In genomic region chr7:110119883-110120581, GRCh38 we compare ENCODE assay signal across 20 cellular contexts.
A peak's percentile ranks its signal among the peaks of the same experiment; 100 is the strongest.
DNase-seq lines count a peak whose midpoint lies in the region; ATAC-seq and TF ChIP-seq lines count a peak whose summit lies in the region.
"Had no signal": no experiment of that assay in that cellular context is flagged by ENCODE, and none has a peak within 500 bp of the region (broad histone marks: within the 10 kb centered on the region; RNA-seq: fewer than 3 reads in every experiment).

No MANE protein-coding gene starts in this region.

- H4K20me1 ChIP-seq in HCT116 (ENCODE audit: insufficient read depth) = no peaks in the 10 kb centered on the region

- peaks cover 0 to 13% of the 10 kb centered on the region in 2 experiments; a peak in 1 of 4 replicates for H3K4me1 ChIP-seq in HCT116 (ENCODE audit: control insufficient read depth in 1 of 2, insufficient read depth in 2 of 2, low read length in 2 of 2)
- H3K4me1 ChIP-seq: thyroid gland had no signal

- ATAC-seq in HCT116 (peak; percentile 91), GM21717 (IDR thresholded peaks at IDR 0.05; ENCODE audit: unreplicated experiment) (no peak), left cardiac atrium (no peak)
- ATAC-seq: activated naive CD8-positive, alpha-beta T cell treated with anti-CD3 and anti-CD28 coated beads, Interleukin-2, amount 50 U/mL, for 24 hours; CD8-positive, alpha-beta T cell; mucosa of descending colon had no signal

- no peaks in the 10 kb centered on the region for H3K27me3 ChIP-seq in HCT116 (ENCODE audit: insufficient read depth, low read length)
- no peaks in the 10 kb centered on the region for H3K27me3 ChIP-seq in WERI-Rb-1 (ENCODE audit: insufficient read depth, low read depth, severe bottlenecking)
- H3K27me3 ChIP-seq: thyroid gland had no signal

- no peak overlapping the region for H3K4me3 ChIP-seq in HCT116 (replicated peaks in 1 of 2; ENCODE audit: low read depth in 1 of 2, low read length in 2 of 2)
- H3K4me3 ChIP-seq in WERI-Rb-1 (ENCODE audit: low read depth, low read length) = no peak overlapping the region
- H3K4me3 ChIP-seq: mucosa of descending colon, thyroid gland had no signal

- H3K9ac ChIP-seq in HCT116 (ENCODE audit: low read length) = no peak overlapping the region

- RAD21 ChIA-PET in HCT116 (lab: Charles Lee; ENCODE audit: low non-redundant PET in 1 of 2, low total read pairs in 2 of 2, uncharacterized antibody in 2 of 2, unreplicated experiment in 2 of 2) = no interaction called here

- POLR2A ChIA-PET in HCT116 (lab: Charles Lee) = no interaction called here
- POLR2A ChIA-PET in RWPE1 (lab: Yijun Ruan, JAX; ENCODE audit: low non-redundant PET) = no interaction called here

- no TSS peak for BruUV-seq in HCT116 (replicated peaks; lab: Mats Ljungman, UMichigan)

- intact Hi-C loops in HCT116 (cut with micrococcal nuclease) = no loop called here
- intact Hi-C loops in left cardiac atrium (cut with DNase I) = no loop called here

- H3K9me2 ChIP-seq in HCT116 (ENCODE audit: insufficient read depth) = no peaks in the 10 kb centered on the region

- no peak for TF ChIP-seq RAD21 in HCT116 (IDR thresholded peaks at IDR 0.05; ENCODE audit: low read depth)

- H3K9me3 ChIP-seq in HCT116 (ENCODE audit: control insufficient read depth in 1 of 2, insufficient read depth in 1 of 2, low read depth in 1 of 2, low read length in 2 of 2) (no peaks in the 10 kb centered on the region), WERI-Rb-1 (ENCODE audit: severe bottlenecking) (no peaks in the 10 kb centered on the region)
- H3K9me3 ChIP-seq: mucosa of descending colon, thyroid gland had no signal

- H3K27ac ChIP-seq in HCT116 (ENCODE audit: low read depth, low read length) (no peak overlapping the region), RWPE1 (no peak overlapping the region), WERI-Rb-1 (no peak overlapping the region)
- H3K27ac ChIP-seq: thyroid gland had no signal

- H3K79me2 ChIP-seq in HCT116 (ENCODE audit: insufficient read depth, low read length) = no peaks in the 10 kb centered on the region

- DNase-seq in A172 (ENCODE audit: low spot score) (peak; percentile 47), HCT116 (ENCODE audit: low read depth, low spot score) (peak; percentile 13), RWPE1 (ENCODE audit: low spot score) (peak; percentile 3), hepatic stellate cell (ENCODE audit: low spot score) (peak; percentile 4), left cardiac atrium (no peak), WERI-Rb-1 (no peak), activated T-cell treated with anti-CD3 and anti-CD28 coated beads for 4 hours (no peak)
- DNase-seq: activated CD4-positive, alpha-beta T cell treated with anti-CD3 and anti-CD28 coated beads, Interleukin-2, amount 50 U/mL, for 48 hours; activated naive CD8-positive, alpha-beta T cell treated with anti-CD3 and anti-CD28 coated beads, Interleukin-2, amount 50 U/mL, for 24 hours; activated T-cell treated with anti-CD3 and anti-CD28 coated beads, Interleukin-2, amount 50 U/mL, for 48 hours; CD8-positive, alpha-beta T cell; GF-D8; KBM-7; NCI-H1417 treated with DMSO at 0.1 percent for 48 hours; NCI-H2227 treated with DMSO at 0.1 percent for 48 hours; occipital lobe; stimulated activated CD4-positive, alpha-beta T cell treated with anti-CD3 and anti-CD28 coated beads, Interleukin-4, amount 100 ng/mL, for 24 hours had no signal

- H3K4me2 ChIP-seq in HCT116 (ENCODE audit: low read length) = peak overlapping the region; percentile 40

- no peak for TF ChIP-seq CTCF in HCT116 (IDR thresholded peaks at IDR 0.05 in 2 of 3, conservative IDR thresholded peaks at IDR 0.05 in 1 of 3; ENCODE audit: borderline replicate concordance in 1 of 3, insufficient read depth in 1 of 3, low read depth in 2 of 3, low read length in 2 of 3)
- no peak for TF ChIP-seq CTCF in RWPE1 (conservative IDR thresholded peaks at IDR 0.05; ENCODE audit: low read depth)
- TF ChIP-seq CTCF in WERI-Rb-1 (IDR thresholded peaks at IDR 0.05; ENCODE audit: low read depth, low read length) = no peak

- no peak for TF ChIP-seq POLR2A in HCT116 (IDR thresholded peaks at IDR 0.05; ENCODE audit: borderline replicate concordance, extremely low read depth, insufficient read depth, insufficient read length)

- CTCF ChIA-PET in HCT116 (lab: Charles Lee) = interaction anchor here (1.6 kb wide), 1 partner anchor 11 kb away, joined by 6 read pairs; no protein-coding TSS in a partner anchor
- CTCF ChIA-PET in RWPE1 (lab: Yijun Ruan, JAX) = interaction anchor here (1.0 kb wide), 1 partner anchor 11 kb away, joined by 3 read pairs; no protein-coding TSS in a partner anchor

- H2AFZ ChIP-seq in HCT116 (ENCODE audit: low read depth, low read length, poor library complexity, severe bottlenecking) = peak overlapping the region; percentile 26

- no peaks in the 10 kb centered on the region for H3K36me3 ChIP-seq in HCT116 (ENCODE audit: control insufficient read depth in 1 of 2, insufficient read depth in 2 of 2, low read length in 2 of 2)
- H3K36me3 ChIP-seq in WERI-Rb-1 = no peaks in the 10 kb centered on the region
- H3K36me3 ChIP-seq: thyroid gland had no signal

TF ChIP-seq in HCT116, 20 proteins besides CTCF, POLR2A, EP300 and RAD21:
- TF ChIP-seq CBX3 (IDR thresholded peaks at IDR 0.05; ENCODE audit: low read depth) (0 out of 2 replicates have a peak, but pooled peaks have one; percentile 10), ATF3 (IDR thresholded peaks at IDR 0.05) (no peak)
TF ChIP-seq in HCT116: peak in this region for 1.

Comparison
In these comparisons a context has a peak if more than half of its experiments do, and no peak if none do; other contexts are left out.
1. DNase-seq: peak in A172 (single experiment), HCT116 (single experiment), RWPE1 (single experiment) and hepatic stellate cell (single experiment); none in left cardiac atrium (single experiment), WERI-Rb-1 (single experiment) and activated T-cell treated with anti-CD3 and anti-CD28 coated beads for 4 hours (single experiment).